ENCODE assay signal across 29 cellular contexts in the genomic region with DNA sequence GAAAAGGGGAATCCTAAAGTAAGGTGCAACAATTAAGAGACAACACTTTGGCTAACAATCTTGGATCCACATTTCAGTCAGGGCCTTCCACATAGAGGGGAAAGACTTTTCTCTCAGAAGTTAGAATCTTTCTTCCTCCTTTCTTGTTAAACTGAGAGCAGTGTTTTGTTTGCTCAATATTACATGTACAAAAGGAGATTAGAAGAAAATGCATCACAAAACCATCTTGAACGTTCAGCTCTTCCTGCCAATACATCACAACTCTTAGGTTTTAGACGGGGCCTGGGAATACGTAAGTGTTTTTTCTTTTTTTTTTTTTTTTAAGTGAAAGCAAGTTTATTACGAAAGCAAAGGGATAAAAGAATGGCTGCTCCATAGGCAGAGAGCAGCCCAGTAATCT. TPM values are rescaled to one million over a fixed set of nuclear protein-coding genes. Genes with fewer than 3 reads are reported as not detected.
A peak's percentile ranks its signal among the peaks of the same experiment; 100 is the strongest.
DNase-seq lines count a peak whose midpoint lies in the region; ATAC-seq and TF ChIP-seq lines count a peak whose summit lies in the region.
"Had no signal": no experiment of that assay in that cellular context is flagged by ENCODE, and none has a peak within 500 bp of the region (broad histone marks: within the 10 kb centered on the region; RNA-seq: fewer than 3 reads in every experiment).

No MANE protein-coding gene starts in this region.

- H3K4me1 ChIP-seq in neural progenitor cell: peaks cover 10% of the 10 kb centered on the region
- H3K4me1 ChIP-seq: upper lobe of left lung had no signal

- TF ChIP-seq CTCF in neural progenitor cell (IDR thresholded peaks at IDR 0.05): no peak

- H3K9me3 Mint-ChIP-seq in activated naive CD4-positive, alpha-beta T cell treated with anti-CD3 and anti-CD28 coated beads, Interleukin-2, amount 50 U/mL, for 24 hours: no peaks in the 10 kb centered on the region
- H3K9me3 Mint-ChIP-seq in activated naive CD4-positive, alpha-beta T cell treated with anti-CD3 and anti-CD28 coated beads, Interleukin-2, amount 50 U/mL, for 72 hours: no peaks in the 10 kb centered on the region
- H3K9me3 Mint-ChIP-seq in neural progenitor cell: peaks cover 5% of the 10 kb centered on the region
- H3K9me3 Mint-ChIP-seq: HFFc6 had no signal

- no peak overlapping the region for H3K9ac ChIP-seq in neural progenitor cell
- H3K9ac ChIP-seq: KMS-11 had no signal

- no peaks in the 10 kb centered on the region for H3K27me3 Mint-ChIP-seq in activated naive CD4-positive, alpha-beta T cell treated with anti-CD3 and anti-CD28 coated beads, Interleukin-2, amount 50 U/mL, for 24 hours
- no peaks in the 10 kb centered on the region for H3K27me3 Mint-ChIP-seq in neural progenitor cell (ENCODE audit: insufficient read depth, low read depth)

- H3K36me3 ChIP-seq in neural progenitor cell: no peaks in the 10 kb centered on the region
- H3K36me3 ChIP-seq: heart left ventricle, spleen, upper lobe of left lung had no signal

- no peaks in the 10 kb centered on the region for H3K27me3 ChIP-seq in neural progenitor cell
- H3K27me3 ChIP-seq: heart left ventricle, spleen, upper lobe of left lung had no signal

- H3F3A ChIP-seq in neural progenitor cell (ENCODE audit: low read depth): peaks cover 15% of the 10 kb centered on the region

- H3K4me3 Mint-ChIP-seq in activated naive CD4-positive, alpha-beta T cell treated with anti-CD3 and anti-CD28 coated beads, Interleukin-2, amount 50 U/mL, for 24 hours: no peak overlapping the region
- H3K4me3 Mint-ChIP-seq in neural progenitor cell: no peak overlapping the region
- H3K4me3 Mint-ChIP-seq: HFFc6 had no signal

- H3K4me1 Mint-ChIP-seq in activated naive CD4-positive, alpha-beta T cell treated with anti-CD3 and anti-CD28 coated beads, Interleukin-2, amount 50 U/mL, for 24 hours: peaks cover 64% of the 10 kb centered on the region
- peaks cover 1% of the 10 kb centered on the region for H3K4me1 Mint-ChIP-seq in neural progenitor cell

- peak overlapping the region; percentile 52 for H3K27ac ChIP-seq in caudate nucleus (ENCODE audit: low read depth, low read length)
- no peak overlapping the region for H3K27ac ChIP-seq in neural progenitor cell
- H3K27ac ChIP-seq: coronary artery, heart left ventricle, HL-60, KMS-11, PC-9, spleen, upper lobe of left lung had no signal

- no peak overlapping the region for H2AFZ ChIP-seq in neural progenitor cell (replicated peaks)
- H2AFZ ChIP-seq: PC-9 had no signal

- no peak for DNase-seq in activated naive CD4-positive, alpha-beta T cell treated with anti-CD3 and anti-CD28 coated beads, Interleukin-2, amount 50 U/mL, for 72 hours (ENCODE audit: low spot score in 2 of 2)
- peak; percentile 33 for DNase-seq in MV-4-11 (lab: John Stamatoyannopoulos, UW)
- DNase-seq in caudate nucleus (lab: John Stamatoyannopoulos, UW): no peak
- no peak for DNase-seq in AG08396 (ENCODE audit: low spot score)
- DNase-seq in neural progenitor cell (ENCODE audit: low spot score): no peak
- DNase-seq: activated naive CD4-positive, alpha-beta T cell; activated T-cell treated with anti-CD3 and anti-CD28 coated beads, Interleukin-2, amount 50 U/mL, for 1 hour; anterior cingulate cortex; C1 segment of cervical spinal cord; foreskin fibroblast; heart left ventricle; HFFc6; mucosa of descending colon; NCI-H1436; NCI-H446; NCI-H82; PC-9; posterior cingulate gyrus; right cardiac atrium; spleen; upper lobe of left lung had no signal

- H3K27ac Mint-ChIP-seq in activated naive CD4-positive, alpha-beta T cell treated with anti-CD3 and anti-CD28 coated beads, Interleukin-2, amount 50 U/mL, for 24 hours: peak overlapping the region; percentile 89
- H3K27ac Mint-ChIP-seq in activated naive CD4-positive, alpha-beta T cell treated with anti-CD3 and anti-CD28 coated beads, Interleukin-2, amount 50 U/mL, for 72 hours: peak overlapping the region in 1 of 2 donors; percentile 72
- H3K27ac Mint-ChIP-seq in neural progenitor cell: no peak overlapping the region
- H3K27ac Mint-ChIP-seq: HFFc6 had no signal

- H3K79me2 ChIP-seq in neural progenitor cell (ENCODE audit: low read depth): peaks cover 84% of the 10 kb centered on the region

- H4K20me1 ChIP-seq in neural progenitor cell (ENCODE audit: low read depth): peaks cover 30% of the 10 kb centered on the region

- peaks cover 9% of the 10 kb centered on the region for H3K36me3 Mint-ChIP-seq in activated naive CD4-positive, alpha-beta T cell treated with anti-CD3 and anti-CD28 coated beads, Interleukin-2, amount 50 U/mL, for 24 hours
- peaks cover 4 to 21% of the 10 kb centered on the region in 2 donors for H3K36me3 Mint-ChIP-seq in activated naive CD4-positive, alpha-beta T cell treated with anti-CD3 and anti-CD28 coated beads, Interleukin-2, amount 50 U/mL, for 72 hours
- peaks cover 13% of the 10 kb centered on the region for H3K36me3 Mint-ChIP-seq in neural progenitor cell

- H3K4me2 ChIP-seq in neural progenitor cell: no peak overlapping the region
- H3K4me2 ChIP-seq: KMS-11, PC-9 had no signal

- no peaks in the 10 kb centered on the region for H3K9me3 ChIP-seq in neural progenitor cell (ENCODE audit: low read depth)
- H3K9me3 ChIP-seq: mucosa of descending colon, upper lobe of left lung had no signal

- H3K4me3 ChIP-seq in neural progenitor cell: no peak overlapping the region
- H3K4me3 ChIP-seq: coronary artery, heart left ventricle, lung, mucosa of descending colon, PC-9, spleen, upper lobe of left lung had no signal

- no peak for ATAC-seq in activated naive CD4-positive, alpha-beta T cell treated with anti-CD3 and anti-CD28 coated beads, Interleukin-2, amount 50 U/mL, for 72 hours
- ATAC-seq in HG03280 (IDR thresholded peaks at IDR 0.05; ENCODE audit: unreplicated experiment): no peak
- ATAC-seq: esophagus mucosa, heart left ventricle, mucosa of descending colon, right cardiac atrium, Right ventricle myocardium inferior had no signal

RNA-seq across cellular contexts. Expression of a gene that starts 39.1 kb away (rescaled TPM):
- total RNA-seq in activated naive CD4-positive, alpha-beta T cell treated with anti-CD3 and anti-CD28 coated beads, Interleukin-2, amount 50 U/mL, for 72 hours: 100 to 1,000 TPM in 1 of 2 donors, 10 to 100 TPM in 1; 78.8 to 131 TPM
- total RNA-seq in neural progenitor cell (ENCODE audit: low replicate concordance): 42.6 and 55.2 TPM in 2 replicates
